In genomic region chr16:30113031-30113710, GRCh38 we compare ENCODE assay signal across 10 cellular contexts. TPM values are rescaled to one million over a fixed set of nuclear protein-coding genes. Genes with fewer than 3 reads are reported as not detected.
DNase-seq lines count a peak whose midpoint lies in the region; ATAC-seq and TF ChIP-seq lines count a peak whose summit lies in the region.
"Had no signal": no experiment of that assay in that cellular context is flagged by ENCODE, and none has a peak within 500 bp of the region (broad histone marks: within the 10 kb centered on the region; RNA-seq: fewer than 3 reads in every experiment).

Gene GDPD3, minus strand, starts transcription at chr16:30113537. Its CDS starts 59 bp downstream, at chr16:30113478.

- no TSS peak for BruUV-seq in Caco-2 (replicated peaks; lab: Mats Ljungman, UMichigan)

- WGBS in endodermal cell (ENCODE audit: insufficient coverage in 1 of 2, insufficient read length in 1 of 2), 2 experiments = 89 to 92% methylated on average over 7 to 20 of the region's 20 CpGs

- H3K4me1 ChIP-seq in Caco-2 = peaks cover 18% of the 10 kb centered on the region; the same call in 1 of the 2 replicates
- H3K4me1 ChIP-seq in endodermal cell (ENCODE audit: control insufficient read depth, insufficient read depth, low read length) = no peaks in the 10 kb centered on the region

- H3K27ac Mint-ChIP-seq in Caco-2 (ENCODE audit: unreplicated experiment) (peak within 1 kb of the TSS; percentile 2), endodermal cell (no peak within 1 kb of the TSS), osteocyte (ENCODE audit: unreplicated experiment) (peak within 1 kb of the TSS; percentile 47)

- ATAC-seq in HG03342 (IDR thresholded peaks at IDR 0.05; ENCODE audit: unreplicated experiment) = no peak

- H3K36me3 Mint-ChIP-seq in Caco-2 (ENCODE audit: insufficient read depth, unreplicated experiment) = peaks cover 12% of the 10 kb centered on the region
- H3K36me3 Mint-ChIP-seq in endodermal cell (ENCODE audit: low read depth) = peaks cover 31% of the 10 kb centered on the region
- H3K36me3 Mint-ChIP-seq in osteocyte (ENCODE audit: unreplicated experiment) = peaks cover 10% of the 10 kb centered on the region

- H3K9ac ChIP-seq in endodermal cell (ENCODE audit: extremely low read depth, low read length, poor library complexity, severe bottlenecking) = no peak within 1 kb of the TSS

- peaks cover 9% of the 10 kb centered on the region for H3K4me1 Mint-ChIP-seq in Caco-2 (ENCODE audit: low read depth, unreplicated experiment)
- no peaks in the 10 kb centered on the region for H3K4me1 Mint-ChIP-seq in endodermal cell
- peaks cover 8% of the 10 kb centered on the region for H3K4me1 Mint-ChIP-seq in osteocyte (ENCODE audit: unreplicated experiment)

- H3K4me3 ChIP-seq in Caco-2 (ENCODE audit: low read depth, low read length) (no peak within 1 kb of the TSS), endodermal cell (ENCODE audit: low read length) (no peak within 1 kb of the TSS)
- H3K4me3 ChIP-seq: thyroid gland had no signal

- CTCF ChIA-PET in Caco-2 (lab: Charles Lee) = interaction anchor here (0.8 to 1.8 kb wide), 7 partner anchors 9 to 296 kb away, joined by 3 to 22 read pairs (median 5); partner anchors contain the start of genes MAPK3, TAOK2 and TBX6

- H3K27ac ChIP-seq in endodermal cell (ENCODE audit: low read depth, low read length) = no peak within 1 kb of the TSS
- H3K27ac ChIP-seq: thyroid gland had no signal

- H3K36me3 ChIP-seq in Caco-2 (ENCODE audit: control insufficient read depth, insufficient read depth, low read length) = peaks cover 1% of the 10 kb centered on the region; the same call in 1 of the 2 replicates
- no peaks in the 10 kb centered on the region for H3K36me3 ChIP-seq in endodermal cell (ENCODE audit: control insufficient read depth, insufficient read depth, low read length)

- POLR2A ChIA-PET in Caco-2 (lab: Charles Lee) = interaction anchor here (0.5 kb wide), 1 partner anchor 94 kb away, joined by 3 read pairs; no protein-coding TSS in a partner anchor

- no peaks in the 10 kb centered on the region for H3K9me3 ChIP-seq in Caco-2
- H3K9me3 ChIP-seq in endodermal cell (ENCODE audit: control insufficient read depth, low read length) = no peaks in the 10 kb centered on the region
- H3K9me3 ChIP-seq: thyroid gland had no signal

- no peaks in the 10 kb centered on the region for H3K9me3 Mint-ChIP-seq in Caco-2 (ENCODE audit: unreplicated experiment)
- H3K9me3 Mint-ChIP-seq in endodermal cell = no peaks in the 10 kb centered on the region
- no peaks in the 10 kb centered on the region for H3K9me3 Mint-ChIP-seq in osteocyte (ENCODE audit: unreplicated experiment)

- no peaks in the 10 kb centered on the region for H3K27me3 Mint-ChIP-seq in Caco-2 (ENCODE audit: insufficient read depth, unreplicated experiment)
- no peaks in the 10 kb centered on the region for H3K27me3 Mint-ChIP-seq in endodermal cell (ENCODE audit: insufficient read depth)
- H3K27me3 Mint-ChIP-seq in osteocyte (ENCODE audit: unreplicated experiment) = no peaks in the 10 kb centered on the region

- intact Hi-C loops in Caco-2 (cut with micrococcal nuclease; ENCODE audit: unreplicated experiment) = no loop called here

- H3K27me3 ChIP-seq in Caco-2 (replicated peaks; ENCODE audit: control insufficient read depth, insufficient read depth, low read length) = no peaks in the 10 kb centered on the region
- no peaks in the 10 kb centered on the region for H3K27me3 ChIP-seq in endodermal cell (ENCODE audit: control insufficient read depth, insufficient read depth, low read length, poor library complexity, severe bottlenecking)
- H3K27me3 ChIP-seq: thyroid gland had no signal

- H3K4me3 Mint-ChIP-seq in Caco-2 (ENCODE audit: unreplicated experiment) (no peak within 1 kb of the TSS), endodermal cell (no peak within 1 kb of the TSS), osteocyte (ENCODE audit: unreplicated experiment) (no peak within 1 kb of the TSS)

- DNase-seq in Caco-2 = peak in 1 of 2 experiments; percentile 38
- peak; percentile 22 for DNase-seq in NCI-H2196 treated with DMSO at 0.1 percent for 48 hours (lab: John Stamatoyannopoulos, UW; ENCODE audit: unreplicated experiment)
- DNase-seq in endodermal cell = peak; percentile 72
- DNase-seq in osteocyte (ENCODE audit: extremely low spot score, unreplicated experiment) = no peak
- no peak for DNase-seq in HuH-7 (ENCODE audit: low spot score)
- no peak for DNase-seq in C1 segment of cervical spinal cord (lab: John Stamatoyannopoulos, UW)
- no peak for DNase-seq in hippocampal formation (lab: John Stamatoyannopoulos, UW)
- DNase-seq: activated gamma-delta T cell treated with Interleukin-2 at 50 U/mL for 16 hours had no signal

- TF ChIP-seq CTCF in Caco-2 (IDR thresholded peaks at IDR 0.05; ENCODE audit: insufficient read depth in 1 of 2, low read depth in 1 of 2, low read length in 1 of 2, severe bottlenecking in 1 of 2, unreplicated experiment in 1 of 2) = no peak
- TF ChIP-seq CTCF in endodermal cell (conservative IDR thresholded peaks at IDR 0.05) = no peak
- no peak for TF ChIP-seq CTCF in osteocyte (IDR thresholded peaks at IDR 0.05)

RNA-seq across cellular contexts. Expression of gene GDPD3, which starts in this region (rescaled TPM):
- 5.8 and 8.4 TPM in 2 replicates for total RNA-seq in Caco-2 (2022)
- 1 to 10 TPM; 2.7 to 6.5 TPM for total RNA-seq in endodermal cell
- 5.8 TPM for polyA plus RNA-seq in endodermal cell (2013, experiment 1 of 2)
- polyA plus RNA-seq in endodermal cell (2013, experiment 2 of 2) = 4.1 TPM
- total RNA-seq in osteocyte = 3.2 and 3.6 TPM in 2 replicates

Comparison
In these comparisons a context has a peak if more than half of its experiments do, and no peak if none do; other contexts are left out.
1. DNase-seq: peak in NCI-H2196 treated with DMSO at 0.1 percent for 48 hours (single experiment) and endodermal cell (single experiment); none in osteocyte (single experiment), HuH-7 (single experiment), C1 segment of cervical spinal cord (0 of 14) and hippocampal formation (0 of 2).